In the genomic region with DNA sequence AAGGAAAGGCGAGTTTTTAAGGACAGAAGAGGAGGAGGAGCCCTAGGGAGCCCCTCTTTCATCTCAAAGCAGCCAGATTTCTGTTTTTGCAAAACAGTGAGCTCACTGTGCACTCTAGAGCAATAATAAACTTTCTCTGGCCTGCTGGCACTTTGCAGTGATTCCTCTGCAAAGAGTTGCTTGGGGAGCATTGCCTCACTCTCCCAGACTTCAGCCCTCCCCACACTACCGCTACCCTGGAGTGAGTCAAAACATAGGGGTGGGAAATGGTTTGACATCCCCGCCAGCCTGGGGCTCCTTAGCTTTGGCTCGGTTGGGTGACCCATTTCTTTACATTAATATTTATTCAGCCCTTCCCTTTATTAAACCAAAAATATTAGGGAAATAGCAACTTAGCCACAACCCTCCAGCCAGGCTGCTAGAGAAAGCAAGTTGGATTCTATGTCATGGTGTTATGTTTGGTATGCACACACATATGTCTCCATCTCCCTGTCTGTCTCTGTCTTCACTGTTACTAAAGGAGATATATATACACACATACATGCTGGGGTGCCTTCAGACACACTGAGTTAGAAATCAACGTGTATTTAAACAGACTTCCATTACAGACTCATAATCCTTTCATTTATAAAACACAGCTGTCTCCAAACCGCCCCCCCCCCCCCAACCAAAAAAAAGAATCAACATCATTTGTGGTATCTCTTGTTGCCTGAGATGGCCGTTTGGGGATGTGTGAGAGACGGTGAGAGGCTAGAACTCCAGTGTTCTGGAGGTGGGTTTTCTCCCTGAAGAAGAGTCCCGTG, we compare ENCODE assay signal across 9 cellular contexts. TPM values are rescaled to one million over a fixed set of nuclear protein-coding genes. Genes with fewer than 3 reads are reported as not detected.
DNase-seq lines count a peak whose midpoint lies in the region; ATAC-seq and TF ChIP-seq lines count a peak whose summit lies in the region.
"Had no signal": no experiment of that assay in that cellular context is flagged by ENCODE, and none has a peak within 500 bp of the region (broad histone marks: within the 10 kb centered on the region; RNA-seq: fewer than 3 reads in every experiment).

No MANE protein-coding gene starts in this region.

- H3K14ac ChIP-seq in neuronal stem cell (ENCODE audit: low read length), result no peak overlapping the region

- H3K18ac ChIP-seq in neuronal stem cell (ENCODE audit: low read length), result peak overlapping the region; percentile 44

- H2BK15ac ChIP-seq in neuronal stem cell (ENCODE audit: low read length), result peak overlapping the region; percentile 20

- peak overlapping the region; percentile 79 for H3K4me3 Mint-ChIP-seq in Calu3 (ENCODE audit: low read depth, unreplicated experiment)
- peak overlapping the region; percentile 57 for H3K4me3 Mint-ChIP-seq in endothelial cell (ENCODE audit: unreplicated experiment)

- H4K91ac ChIP-seq in neuronal stem cell (ENCODE audit: low read depth, low read length, poor library complexity), result no peak overlapping the region

- intact Hi-C loops in Calu3 (cut with micrococcal nuclease; ENCODE audit: unreplicated experiment) (no loop called here), Panc1 (cut with micrococcal nuclease; ENCODE audit: unreplicated experiment) (no loop called here)

- no peak overlapping the region for H2BK120ac ChIP-seq in neuronal stem cell (ENCODE audit: low read depth, low read length)

- H3K27me3 ChIP-seq in Panc1 (ENCODE audit: control insufficient read depth, insufficient read depth, low read length), result no peaks in the 10 kb centered on the region
- peaks cover 0 to 10% (median 2%) of the 10 kb centered on the region in 3 experiments for H3K27me3 ChIP-seq in neuronal stem cell (ENCODE audit: control insufficient read depth in 3 of 3, insufficient read depth in 3 of 3, low read depth in 1 of 3, low read length in 3 of 3)

- H3K36me3 Mint-ChIP-seq in Calu3 (ENCODE audit: insufficient read depth, unreplicated experiment), result peaks cover 37% of the 10 kb centered on the region
- H3K36me3 Mint-ChIP-seq in endothelial cell (ENCODE audit: low read depth, unreplicated experiment), result no peaks in the 10 kb centered on the region

- no peak overlapping the region for H2AK5ac ChIP-seq in neuronal stem cell (ENCODE audit: low read depth, low read length)

- no peak overlapping the region for H3K9ac ChIP-seq in neuronal stem cell (ENCODE audit: low read depth, low read length, poor library complexity)

- TF ChIP-seq CTCF in Calu3 (IDR thresholded peaks at IDR 0.05; ENCODE audit: unreplicated experiment), result no peak
- no peak for TF ChIP-seq CTCF in Panc1 (IDR thresholded peaks at IDR 0.05)
- TF ChIP-seq CTCF in endothelial cell (IDR thresholded peaks at IDR 0.05; ENCODE audit: unreplicated experiment), result no peak

- peaks cover 4% of the 10 kb centered on the region for H3K79me1 ChIP-seq in neuronal stem cell (ENCODE audit: low read depth, low read length)

- H3K4ac ChIP-seq in neuronal stem cell (ENCODE audit: low read length), result no peak overlapping the region

- H3K9me3 Mint-ChIP-seq in Calu3 (ENCODE audit: low read depth, unreplicated experiment) (no peaks in the 10 kb centered on the region), endothelial cell (ENCODE audit: unreplicated experiment) (no peaks in the 10 kb centered on the region)

- H3K27me3 Mint-ChIP-seq in Calu3 (ENCODE audit: unreplicated experiment) (no peaks in the 10 kb centered on the region), endothelial cell (ENCODE audit: unreplicated experiment) (peaks cover 15% of the 10 kb centered on the region)

- H3K4me3 ChIP-seq in Panc1 (ENCODE audit: low read depth in 2 of 2, low read length in 2 of 2), result peak overlapping the region in 1 of 2 experiments; percentile 61; a peak in 2 of 4 replicates
- no peak overlapping the region for H3K4me3 ChIP-seq in neuronal stem cell (ENCODE audit: low read length in 2 of 2)

- POLR2A ChIA-PET in Panc1 (lab: Charles Lee), result interaction anchor here (0.6 kb wide), 1 partner anchor 126 kb away, joined by 19 read pairs; no protein-coding TSS in a partner anchor

- no peak for ATAC-seq in Panc1
- no peak for ATAC-seq in GM19452 (IDR thresholded peaks at IDR 0.05; ENCODE audit: unreplicated experiment)
- no peak for ATAC-seq in HG03460 (IDR thresholded peaks at IDR 0.05; ENCODE audit: unreplicated experiment)
- no peak for ATAC-seq in HG02763 (IDR thresholded peaks at IDR 0.05; ENCODE audit: unreplicated experiment)

- no peak overlapping the region for H4K8ac ChIP-seq in neuronal stem cell (ENCODE audit: low read depth, low read length)

- WGBS in neuronal stem cell (ENCODE audit: extremely low coverage in 2 of 2, insufficient read length in 2 of 2, insufficient replicate concordance in 1 of 2), 2 donors, result no CpG with 5 or more reads among the region's 9 CpGs

- no peak overlapping the region for H3K4me2 ChIP-seq in neuronal stem cell (ENCODE audit: insufficient read depth, low read length, poor library complexity, severe bottlenecking)

- no peak overlapping the region for H2BK5ac ChIP-seq in neuronal stem cell (ENCODE audit: low read length)

- no peak overlapping the region for H2AFZ ChIP-seq in neuronal stem cell (ENCODE audit: low read length)

- CTCF ChIA-PET in Calu3 (lab: Charles Lee) (no interaction called here), Panc1 (lab: Charles Lee) (interaction anchor here (0.6 kb wide), 1 partner anchor 242 kb away, joined by 6 read pairs; no protein-coding TSS in a partner anchor)

- H3K4me1 ChIP-seq in Panc1 (ENCODE audit: control insufficient read depth, insufficient read depth, low read length) (peaks cover 63% of the 10 kb centered on the region), neuronal stem cell (ENCODE audit: control insufficient read depth in 2 of 2, insufficient read depth in 1 of 2, low read depth in 1 of 2, low read length in 2 of 2) (peaks cover 12 to 33% of the 10 kb centered on the region in 2 donors)

- H3K27ac Mint-ChIP-seq in Calu3 (ENCODE audit: unreplicated experiment) (peak overlapping the region; percentile 62), endothelial cell (ENCODE audit: unreplicated experiment) (peak overlapping the region; percentile 79)

- H3K27ac ChIP-seq in Panc1 (ENCODE audit: low read length) (peak overlapping the region; percentile 99), neuronal stem cell (replicated peaks; ENCODE audit: low read length) (no peak overlapping the region)
- H3K27ac ChIP-seq: HL-60 had no signal

- in situ Hi-C loops in Panc1 (cut with HindIII; ENCODE audit: low pct_unique_long_range_greater_than_20kb, low sequenced_read_pairs), result no loop called here

- H3K23ac ChIP-seq in neuronal stem cell (ENCODE audit: low read depth, low read length, poor library complexity), result no peak overlapping the region

- DNase-seq in Calu3 (no peak), Panc1 (ENCODE audit: low read depth, low spot score) (no peak), endothelial cell (ENCODE audit: low spot score) (no peak), neuronal stem cell (ENCODE audit: low spot score) (no peak), NCI-H1930 (lab: John Stamatoyannopoulos, UW) (no peak)

- H3K9me3 ChIP-seq in Panc1 (ENCODE audit: control insufficient read depth, insufficient read depth, low read depth, low read length) (no peaks in the 10 kb centered on the region), neuronal stem cell (replicated peaks in 1 of 2; ENCODE audit: control insufficient read depth in 2 of 2, insufficient read depth in 1 of 2, low read depth in 1 of 2, low read length in 2 of 2) (no peaks in the 10 kb centered on the region)

- H3K36me3 ChIP-seq in Panc1 (ENCODE audit: control insufficient read depth, insufficient read depth, low read length) (no peaks in the 10 kb centered on the region), neuronal stem cell (replicated peaks in 1 of 2; ENCODE audit: control insufficient read depth in 2 of 2, insufficient read depth in 2 of 2, low read length in 2 of 2) (no peaks in the 10 kb centered on the region)

- H2BK12ac ChIP-seq in neuronal stem cell (ENCODE audit: low read length), result no peak overlapping the region

- BruUV-seq in Calu3 (replicated peaks; lab: Mats Ljungman, UMichigan) (no TSS peak), Panc1 (replicated peaks; lab: Mats Ljungman, UMichigan) (no TSS peak)

- H3K4me1 Mint-ChIP-seq in Calu3 (ENCODE audit: low read depth, unreplicated experiment), result peaks cover 45% of the 10 kb centered on the region
- peaks cover 37% of the 10 kb centered on the region for H3K4me1 Mint-ChIP-seq in endothelial cell (ENCODE audit: unreplicated experiment)

RNA-seq across cellular contexts. Expression of a gene that starts 3.4 kb away (rescaled TPM):
- 30.1 and 33.1 TPM in 2 replicates for total RNA-seq in Calu3 (2022)
- 83.3 TPM for total RNA-seq in Panc1 (2021; ENCODE audit: unreplicated experiment)
- polyA plus RNA-seq in Panc1 (2012; ENCODE audit: insufficient read length), result 118 TPM
- total RNA-seq in endothelial cell (ENCODE audit: unreplicated experiment), result 8.6 TPM
- polyA plus RNA-seq in neuronal stem cell (2013, experiment 1 of 2), result 12.3 TPM
- polyA plus RNA-seq in neuronal stem cell (2013, experiment 2 of 2), result 12.4 TPM
